In genomic region chr14:32683679-32684078, GRCh38 we compare ENCODE assay signal across 14 cellular contexts.
DNase-seq lines count a peak whose midpoint lies in the region; ATAC-seq and TF ChIP-seq lines count a peak whose summit lies in the region.
"Had no signal": no experiment of that assay in that cellular context is flagged by ENCODE, and none has a peak within 500 bp of the region (broad histone marks: within the 10 kb centered on the region; RNA-seq: fewer than 3 reads in every experiment).

No MANE protein-coding gene starts in this region.

- no peaks in the 10 kb centered on the region for H3K27me3 Mint-ChIP-seq in activated naive CD8-positive, alpha-beta T cell treated with anti-CD3 and anti-CD28 coated beads, Interleukin-2, amount 50 U/mL, for 24 hours
- H3K27me3 Mint-ChIP-seq in activated naive CD8-positive, alpha-beta T cell treated with anti-CD3 and anti-CD28 coated beads for 36 hours = no peaks in the 10 kb centered on the region
- no peaks in the 10 kb centered on the region for H3K27me3 Mint-ChIP-seq in stimulated activated naive B cell treated with anti-CD40 and anti-IgM and Interleukin-4, amounts not matched to agents 10 μg/mL and 1 μg/mL and 100 μg/mL, for 72 hours

- peak overlapping the region; percentile 41; the same call in 1 of the 2 replicates for H3K4me2 ChIP-seq in KMS-11

- H3K79me2 ChIP-seq in KMS-11 (ENCODE audit: insufficient read depth, low read depth) = no peaks in the 10 kb centered on the region

- no peak overlapping the region for H3K9ac ChIP-seq in KMS-11

- no peak overlapping the region for H3K27ac ChIP-seq in KMS-11
- H3K27ac ChIP-seq: uterus had no signal

- DNase-seq in activated naive CD8-positive, alpha-beta T cell treated with anti-CD3 and anti-CD28 coated beads, Interleukin-2, amount 50 U/mL, for 24 hours = no peak
- DNase-seq in activated naive CD8-positive, alpha-beta T cell treated with anti-CD3 and anti-CD28 coated beads for 36 hours = no peak
- DNase-seq in stimulated activated naive B cell treated with anti-CD40 and anti-IgM and Interleukin-4, amounts not matched to agents 10 μg/mL and 1 μg/mL and 100 μg/mL, for 72 hours = no peak
- no peak for DNase-seq in kidney tubule cell (ENCODE audit: low spot score)
- DNase-seq: activated CD4-positive, alpha-beta T cell treated with anti-CD3 and anti-CD28 coated beads, Interleukin-2, amount 50 U/mL, for 48 hours; activated T-cell treated with anti-CD3 and anti-CD28 coated beads, Interleukin-2, amount 50 U/mL, for 48 hours; DMS79 treated with DMSO at 0.1 percent for 48 hours; effector CD4-positive, alpha-beta T cell; NCI-H2107; uterus had no signal

- H3K27me3 ChIP-seq in KMS-11 (ENCODE audit: insufficient read depth, low read depth) = no peaks in the 10 kb centered on the region
- H3K27me3 ChIP-seq: uterus had no signal

- H3K4me1 ChIP-seq in KMS-11 (ENCODE audit: low read depth, poor library complexity, severe bottlenecking) = peaks cover 15% of the 10 kb centered on the region
- H3K4me1 ChIP-seq: uterus had no signal

- H3K4me1 Mint-ChIP-seq in activated naive CD8-positive, alpha-beta T cell treated with anti-CD3 and anti-CD28 coated beads, Interleukin-2, amount 50 U/mL, for 24 hours = no peaks in the 10 kb centered on the region
- H3K4me1 Mint-ChIP-seq in activated naive CD8-positive, alpha-beta T cell treated with anti-CD3 and anti-CD28 coated beads for 36 hours = no peaks in the 10 kb centered on the region
- H3K4me1 Mint-ChIP-seq in stimulated activated naive B cell treated with anti-CD40 and anti-IgM and Interleukin-4, amounts not matched to agents 10 μg/mL and 1 μg/mL and 100 μg/mL, for 72 hours = peaks cover 10% of the 10 kb centered on the region in 2 donors

- H2AFZ ChIP-seq in KMS-11 (ENCODE audit: low read depth) = peak overlapping the region; percentile 41; the same call in 1 of the 2 replicates

- no peak for ATAC-seq in activated naive CD8-positive, alpha-beta T cell treated with anti-CD3 and anti-CD28 coated beads, Interleukin-2, amount 50 U/mL, for 24 hours
- peak; percentile 58 for ATAC-seq in HG02571 (IDR thresholded peaks at IDR 0.05; ENCODE audit: unreplicated experiment)
- peak; percentile 45 to 79 for ATAC-seq in stimulated activated naive B cell treated with anti-CD40 and anti-IgM and Interleukin-4, amounts not matched to agents 10 μg/mL and 1 μg/mL and 100 μg/mL, for 72 hours (replicated peaks)
- ATAC-seq in HG03175 (IDR thresholded peaks at IDR 0.05; ENCODE audit: unreplicated experiment) = no peak
- no peak for ATAC-seq in HG03571 (IDR thresholded peaks at IDR 0.05; ENCODE audit: unreplicated experiment)

- no peaks in the 10 kb centered on the region for H4K20me1 ChIP-seq in KMS-11 (ENCODE audit: insufficient read depth)

- no peaks in the 10 kb centered on the region for H3K9me3 Mint-ChIP-seq in activated naive CD8-positive, alpha-beta T cell treated with anti-CD3 and anti-CD28 coated beads, Interleukin-2, amount 50 U/mL, for 24 hours
- H3K9me3 Mint-ChIP-seq in activated naive CD8-positive, alpha-beta T cell treated with anti-CD3 and anti-CD28 coated beads for 36 hours = no peaks in the 10 kb centered on the region
- H3K9me3 Mint-ChIP-seq in stimulated activated naive B cell treated with anti-CD40 and anti-IgM and Interleukin-4, amounts not matched to agents 10 μg/mL and 1 μg/mL and 100 μg/mL, for 72 hours = peaks cover 0 to 1% of the 10 kb centered on the region in 2 donors

- TF ChIP-seq CTCF in KMS-11 (conservative IDR thresholded peaks at IDR 0.05; ENCODE audit: low read depth, low read length) = no peak

- no peaks in the 10 kb centered on the region for H3K36me3 Mint-ChIP-seq in activated naive CD8-positive, alpha-beta T cell treated with anti-CD3 and anti-CD28 coated beads, Interleukin-2, amount 50 U/mL, for 24 hours (ENCODE audit: low read depth)
- H3K36me3 Mint-ChIP-seq in activated naive CD8-positive, alpha-beta T cell treated with anti-CD3 and anti-CD28 coated beads for 36 hours = no peaks in the 10 kb centered on the region
- no peaks in the 10 kb centered on the region for H3K36me3 Mint-ChIP-seq in stimulated activated naive B cell treated with anti-CD40 and anti-IgM and Interleukin-4, amounts not matched to agents 10 μg/mL and 1 μg/mL and 100 μg/mL, for 72 hours

- H3K4me3 ChIP-seq in KMS-11 (IDR thresholded peaks at IDR 0.05; ENCODE audit: insufficient read depth, low read depth, low read length) = no peak overlapping the region
- H3K4me3 ChIP-seq: uterus had no signal

- peak overlapping the region; percentile 7 for H3K27ac Mint-ChIP-seq in activated naive CD8-positive, alpha-beta T cell treated with anti-CD3 and anti-CD28 coated beads, Interleukin-2, amount 50 U/mL, for 24 hours
- H3K27ac Mint-ChIP-seq in activated naive CD8-positive, alpha-beta T cell treated with anti-CD3 and anti-CD28 coated beads for 36 hours = no peak overlapping the region
- H3K27ac Mint-ChIP-seq in stimulated activated naive B cell treated with anti-CD40 and anti-IgM and Interleukin-4, amounts not matched to agents 10 μg/mL and 1 μg/mL and 100 μg/mL, for 72 hours = no peak overlapping the region

- no peak overlapping the region for H3K4me3 Mint-ChIP-seq in activated naive CD8-positive, alpha-beta T cell treated with anti-CD3 and anti-CD28 coated beads, Interleukin-2, amount 50 U/mL, for 24 hours
- H3K4me3 Mint-ChIP-seq in activated naive CD8-positive, alpha-beta T cell treated with anti-CD3 and anti-CD28 coated beads for 36 hours = no peak overlapping the region
- H3K4me3 Mint-ChIP-seq in stimulated activated naive B cell treated with anti-CD40 and anti-IgM and Interleukin-4, amounts not matched to agents 10 μg/mL and 1 μg/mL and 100 μg/mL, for 72 hours = peak overlapping the region in 1 of 2 donors; percentile 6

- H3K36me3 ChIP-seq in KMS-11 (ENCODE audit: insufficient read depth) = no peaks in the 10 kb centered on the region
- H3K36me3 ChIP-seq: uterus had no signal

Comparison
In these comparisons a context has a peak if more than half of its experiments do, and no peak if none do; other contexts are left out.
1. ATAC-seq: peak in HG02571 (single experiment) and stimulated activated naive B cell treated with anti-CD40 and anti-IgM and Interleukin-4, amounts not matched to agents 10 μg/mL and 1 μg/mL and 100 μg/mL, for 72 hours (2 of 2); none in activated naive CD8-positive, alpha-beta T cell treated with anti-CD3 and anti-CD28 coated beads, Interleukin-2, amount 50 U/mL, for 24 hours (single experiment), HG03175 (single experiment) and HG03571 (single experiment).